ENCODE assay signal across 8 cellular contexts in genomic region chr15:55498109-55498938, GRCh38. TPM values are rescaled to one million over a fixed set of nuclear protein-coding genes. Genes with fewer than 3 reads are reported as not detected.
DNase-seq lines count a peak whose midpoint lies in the region; ATAC-seq and TF ChIP-seq lines count a peak whose summit lies in the region.
"Not testable (repeated sequence)": the region's sequence is repeated elsewhere in the genome, so short reads cannot be mapped to it uniquely, and the experiment has no call there.

No MANE protein-coding gene starts in this region.

- H3K27ac ChIP-seq in ectodermal cell (ENCODE audit: insufficient read depth, low read depth, low read length, poor library complexity, severe bottlenecking) = not testable (repeated sequence)
- H3K27ac ChIP-seq in lower lobe of right lung = peak overlapping the region; percentile 64

- H3K27me3 ChIP-seq in ectodermal cell (ENCODE audit: control insufficient read depth, insufficient read depth, low read length, poor library complexity, severe bottlenecking); lower lobe of right lung (ENCODE audit: low read depth): not testable (repeated sequence)

- not testable (repeated sequence) for H3K9me3 ChIP-seq in ectodermal cell (ENCODE audit: control insufficient read depth, low read length); lower lobe of right lung

- intact Hi-C loops in lower lobe of right lung (cut with DNase I) = not testable (repeated sequence)

- H3K4me3 ChIP-seq in ectodermal cell (ENCODE audit: insufficient read depth, low read depth, low read length) = peak overlapping the region; percentile 52
- H3K4me3 ChIP-seq in lower lobe of right lung = peak overlapping the region; percentile 70

- H3K4me1 ChIP-seq in ectodermal cell (ENCODE audit: control insufficient read depth, insufficient read depth, low read length) = not testable (repeated sequence)
- peaks cover 22% of the 10 kb centered on the region for H3K4me1 ChIP-seq in lower lobe of right lung

- not testable (repeated sequence) for H3K9me3 Mint-ChIP-seq in activated CD4-positive, alpha-beta memory T cell treated with anti-CD3 and anti-CD28 coated beads, Interleukin-2, amount 10 ng/mL, durations not matched to agents 7 days and 5 days

- ATAC-seq in GM19397 (IDR thresholded peaks at IDR 0.05; ENCODE audit: unreplicated experiment) = peak; percentile 98
- ATAC-seq in HG03520 (IDR thresholded peaks at IDR 0.05; ENCODE audit: unreplicated experiment) = peak; percentile 98
- peak; percentile 98 to 100 for ATAC-seq in lower lobe of right lung

- DNase-seq in CD1c-positive myeloid dendritic cell (ENCODE audit: extremely low spot score) (peak; percentile 88), NCI-H774 (lab: John Stamatoyannopoulos, UW) (peak; percentile 78), lower lobe of right lung (peak; percentile 93)
- DNase-seq in activated CD4-positive, alpha-beta memory T cell treated with anti-CD3 and anti-CD28 coated beads, Interleukin-2, amount 10 ng/mL, durations not matched to agents 7 days and 5 days = peak; percentile 76
- peak; percentile 73 for DNase-seq in stimulated activated CD4-positive, alpha-beta T cell treated with anti-CD3 and anti-CD28 coated beads, Interleukin-4, amount 100 ng/mL, for 24 hours

- WGBS in ectodermal cell, 2 experiments = 23 to 26% methylated on average over 55 of the region's 55 CpGs

- CTCF ChIA-PET in activated CD4-positive, alpha-beta memory T cell treated with anti-CD3 and anti-CD28 coated beads, Interleukin-2, amount 10 ng/mL, durations not matched to agents 7 days and 5 days (lab: Charles Lee) = interaction anchor here (0.8 to 1.0 kb wide), 2 partner anchors 26 to 90 kb away, joined by 3 read pairs; partner anchors contain the start of gene PIERCE2

- not testable (repeated sequence) for H3K36me3 ChIP-seq in ectodermal cell (ENCODE audit: control insufficient read depth, insufficient read depth, low read length); lower lobe of right lung

- H3K4me1 Mint-ChIP-seq in activated CD4-positive, alpha-beta memory T cell treated with anti-CD3 and anti-CD28 coated beads, Interleukin-2, amount 10 ng/mL, durations not matched to agents 7 days and 5 days = peaks cover 14% of the 10 kb centered on the region

- H3K27me3 Mint-ChIP-seq in activated CD4-positive, alpha-beta memory T cell treated with anti-CD3 and anti-CD28 coated beads, Interleukin-2, amount 10 ng/mL, durations not matched to agents 7 days and 5 days = not testable (repeated sequence)

- H3K36me3 Mint-ChIP-seq in activated CD4-positive, alpha-beta memory T cell treated with anti-CD3 and anti-CD28 coated beads, Interleukin-2, amount 10 ng/mL, durations not matched to agents 7 days and 5 days (ENCODE audit: low read depth) = not testable (repeated sequence)

- POLR2A ChIA-PET in activated CD4-positive, alpha-beta memory T cell treated with anti-CD3 and anti-CD28 coated beads, Interleukin-2, amount 10 ng/mL, durations not matched to agents 7 days and 5 days (lab: Charles Lee) = not testable (repeated sequence)

- H3K4me3 Mint-ChIP-seq in activated CD4-positive, alpha-beta memory T cell treated with anti-CD3 and anti-CD28 coated beads, Interleukin-2, amount 10 ng/mL, durations not matched to agents 7 days and 5 days = peak overlapping the region; percentile 79

- not testable (repeated sequence) for TF ChIP-seq CTCF in lower lobe of right lung (IDR thresholded peaks at IDR 0.05)

- not testable (repeated sequence) for H3K27ac Mint-ChIP-seq in activated CD4-positive, alpha-beta memory T cell treated with anti-CD3 and anti-CD28 coated beads, Interleukin-2, amount 10 ng/mL, durations not matched to agents 7 days and 5 days

RNA-seq across cellular contexts. Expression of gene DNAAF4, which starts 9.7 kb away (rescaled TPM):
- not detected for total RNA-seq in activated CD4-positive, alpha-beta memory T cell treated with anti-CD3 and anti-CD28 coated beads, Interleukin-2, amount 10 ng/mL, durations not matched to agents 7 days and 5 days
- 7.2 TPM for polyA plus RNA-seq in ectodermal cell (2013, experiment 1 of 4)
- 10.3 TPM for polyA plus RNA-seq in ectodermal cell (2013, experiment 2 of 4)
- polyA plus RNA-seq in ectodermal cell (2013, experiment 3 of 4) = 4.4 TPM
- 6.2 TPM for polyA plus RNA-seq in ectodermal cell (2013, experiment 4 of 4)
- 5.8 TPM for total RNA-seq in lower lobe of right lung
